In the genomic region with DNA sequence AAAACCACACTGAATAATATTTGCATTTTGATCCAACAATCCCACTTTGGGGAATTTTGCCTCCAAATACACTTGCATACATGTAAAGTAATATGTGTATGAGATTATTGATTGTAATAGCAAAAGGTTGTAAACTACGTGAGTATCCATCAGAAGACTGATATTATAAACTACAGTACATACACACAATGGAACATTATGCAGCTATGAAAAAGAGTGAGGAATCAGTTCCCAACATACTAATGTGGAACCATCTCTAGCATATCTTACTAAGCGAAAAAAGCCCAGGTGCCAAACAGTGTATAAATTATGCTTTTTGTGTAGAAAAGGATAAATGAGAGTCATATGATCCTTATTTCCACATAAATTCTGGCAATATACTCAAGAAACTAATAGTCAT, we compare ENCODE assay signal across 10 cellular contexts. TPM values are rescaled to one million over a fixed set of nuclear protein-coding genes. Genes with fewer than 3 reads are reported as not detected.
DNase-seq lines count a peak whose midpoint lies in the region; ATAC-seq and TF ChIP-seq lines count a peak whose summit lies in the region.
"Had no signal": no experiment of that assay in that cellular context is flagged by ENCODE, and none has a peak within 500 bp of the region (broad histone marks: within the 10 kb centered on the region; RNA-seq: fewer than 3 reads in every experiment).

No MANE protein-coding gene starts in this region.

- ATAC-seq in PC-3 (no peak), GM21381 (IDR thresholded peaks at IDR 0.05; ENCODE audit: unreplicated experiment) (no peak)

- TF ChIP-seq CTCF in DOHH2 (IDR thresholded peaks at IDR 0.05; ENCODE audit: low read depth, low read length, poor library complexity, severe bottlenecking): no peak
- TF ChIP-seq CTCF in PC-3 (conservative IDR thresholded peaks at IDR 0.05; ENCODE audit: low read depth, low read length): no peak
- no peak for TF ChIP-seq CTCF in neural cell (IDR thresholded peaks at IDR 0.05; ENCODE audit: poor library complexity, severe bottlenecking)

- H2AFZ ChIP-seq in PC-3 (ENCODE audit: low read length) (no peak overlapping the region), neural cell (ENCODE audit: low read depth, low read length) (no peak overlapping the region)

- intact Hi-C loops in PC-3 (cut with micrococcal nuclease): no loop called here
- intact Hi-C loops in dendritic cell treated with granulocyte-macrophage colony-stimulating factor and Interleukin-4, amounts not matched to agents 40 ng/mL and 50 ng/mL, for 4 days (cut with micrococcal nuclease): loop anchor here (1.0 to 10.0 kb wide), 2 partner anchors 31 to 619 kb away; no protein-coding TSS in a partner anchor
- intact Hi-C loops in posterior cingulate gyrus (cut with DNase I): loop anchor here (2.0 kb wide), 1 partner anchor 29 kb away; no protein-coding TSS in a partner anchor

- H3K9me3 Mint-ChIP-seq in dendritic cell treated with granulocyte-macrophage colony-stimulating factor and Interleukin-4, amounts not matched to agents 40 ng/mL and 50 ng/mL, for 4 days: no peaks in the 10 kb centered on the region

- H3K4me2 ChIP-seq in DOHH2 (ENCODE audit: low read length): peak overlapping the region; percentile 53
- H3K4me2 ChIP-seq in PC-3 (ENCODE audit: low read length): peak overlapping the region; percentile 72
- H3K4me2 ChIP-seq in neural cell (ENCODE audit: low read length): no peak overlapping the region

- H3K27me3 ChIP-seq in DOHH2 (ENCODE audit: control insufficient read depth, low read length) (no peaks in the 10 kb centered on the region), PC-3 (ENCODE audit: low read length) (no peaks in the 10 kb centered on the region), neural cell (ENCODE audit: insufficient read depth, low read depth, low read length) (no peaks in the 10 kb centered on the region)
- H3K27me3 ChIP-seq: cardiac muscle cell had no signal

- peaks cover 29% of the 10 kb centered on the region for H3K36me3 ChIP-seq in DOHH2 (ENCODE audit: control insufficient read depth, low read length)
- peaks cover 5% of the 10 kb centered on the region; the same call in 1 of the 2 replicates for H3K36me3 ChIP-seq in PC-3 (ENCODE audit: low read depth, low read length)
- H3K36me3 ChIP-seq in neural cell (ENCODE audit: insufficient read depth, low read length): no peaks in the 10 kb centered on the region
- H3K36me3 ChIP-seq: cardiac muscle cell had no signal

- H4K20me1 ChIP-seq in DOHH2 (ENCODE audit: control insufficient read depth, insufficient read depth, low read depth, low read length): no peaks in the 10 kb centered on the region
- no peaks in the 10 kb centered on the region for H4K20me1 ChIP-seq in PC-3 (ENCODE audit: low read length)
- no peaks in the 10 kb centered on the region for H4K20me1 ChIP-seq in neural cell (ENCODE audit: insufficient read depth)

- H3K9me3 ChIP-seq in DOHH2 (ENCODE audit: control insufficient read depth, insufficient read depth, low read length): no peaks in the 10 kb centered on the region
- H3K9me3 ChIP-seq in PC-3 (ENCODE audit: low read length): no peaks in the 10 kb centered on the region
- H3K9me3 ChIP-seq in neural cell (ENCODE audit: low read length): no peaks in the 10 kb centered on the region

- no peaks in the 10 kb centered on the region for H3K27me3 Mint-ChIP-seq in dendritic cell treated with granulocyte-macrophage colony-stimulating factor and Interleukin-4, amounts not matched to agents 40 ng/mL and 50 ng/mL, for 4 days

- H3K79me2 ChIP-seq in DOHH2 (ENCODE audit: control insufficient read depth, low read length) (peaks cover 25% of the 10 kb centered on the region), PC-3 (ENCODE audit: low read length) (peaks cover 9% of the 10 kb centered on the region), neural cell (replicated peaks; ENCODE audit: insufficient read depth, low read length) (no peaks in the 10 kb centered on the region)

- BruUV-seq in PC-3 (replicated peaks; lab: Mats Ljungman, UMichigan): no TSS peak

- POLR2A ChIA-PET in PC-3 (lab: Charles Lee; ENCODE audit: unreplicated experiment): no interaction called here

- no peak for TF ChIP-seq EP300 in neural cell (conservative IDR thresholded peaks at IDR 0.05; ENCODE audit: poor library complexity, severe bottlenecking)

- H3K4me1 Mint-ChIP-seq in dendritic cell treated with granulocyte-macrophage colony-stimulating factor and Interleukin-4, amounts not matched to agents 40 ng/mL and 50 ng/mL, for 4 days (ENCODE audit: low read depth): no peaks in the 10 kb centered on the region

- H3K27ac ChIP-seq in DOHH2 (ENCODE audit: low read depth, low read length) (no peak overlapping the region), PC-3 (ENCODE audit: low read length) (no peak overlapping the region), neural cell (ENCODE audit: low read length) (no peak overlapping the region)

- H3F3A ChIP-seq in DOHH2 (ENCODE audit: control insufficient read depth, insufficient read depth) (peaks cover 12% of the 10 kb centered on the region; the same call in 1 of the 2 replicates), PC-3 (ENCODE audit: low read length, unreplicated experiment) (no peaks in the 10 kb centered on the region), neural cell (ENCODE audit: insufficient read depth, low read length, poor library complexity, severe bottlenecking) (no peaks in the 10 kb centered on the region)

- H3K36me3 Mint-ChIP-seq in dendritic cell treated with granulocyte-macrophage colony-stimulating factor and Interleukin-4, amounts not matched to agents 40 ng/mL and 50 ng/mL, for 4 days (ENCODE audit: low read depth): peaks cover 33% of the 10 kb centered on the region

- H3K9ac ChIP-seq in PC-3 (ENCODE audit: low read length) (peak overlapping the region; percentile 74; the same call in 1 of the 2 replicates), neural cell (ENCODE audit: low read length) (no peak overlapping the region)

- H3K4me3 ChIP-seq in DOHH2 (ENCODE audit: low read length) (peak overlapping the region; percentile 77), PC-3 (ENCODE audit: low read length) (peak overlapping the region; percentile 65; the same call in 1 of the 2 replicates), neural cell (ENCODE audit: low read length) (peak overlapping the region; percentile 62)

- no peaks in the 10 kb centered on the region for H3K9me2 ChIP-seq in DOHH2 (replicated peaks; ENCODE audit: control insufficient read depth, low read length)
- H3K9me2 ChIP-seq in PC-3 (replicated peaks; ENCODE audit: low read length): no peaks in the 10 kb centered on the region
- no peaks in the 10 kb centered on the region for H3K9me2 ChIP-seq in neural cell (ENCODE audit: insufficient read depth, low read length)

- H3K4me3 Mint-ChIP-seq in dendritic cell treated with granulocyte-macrophage colony-stimulating factor and Interleukin-4, amounts not matched to agents 40 ng/mL and 50 ng/mL, for 4 days: no peak overlapping the region

- H3K4me1 ChIP-seq in DOHH2 (ENCODE audit: control insufficient read depth, low read length) (peaks cover 9% of the 10 kb centered on the region), PC-3 (ENCODE audit: insufficient read depth, low read length) (peaks cover 6% of the 10 kb centered on the region)

- no peak for TF ChIP-seq RAD21 in neural cell (conservative IDR thresholded peaks at IDR 0.05)

- CTCF ChIA-PET in PC-3 (lab: Charles Lee): no interaction called here

- DNase-seq in PC-3 (no peak), kidney glomerular epithelial cell (lab: John Stamatoyannopoulos, UW) (no peak), posterior cingulate gyrus (no peak), NCI-H128 (lab: John Stamatoyannopoulos, UW; ENCODE audit: unreplicated experiment) (no peak)
- DNase-seq: NCI-H510A treated with DMSO at 0.1 percent for 48 hours had no signal

- peak overlapping the region; percentile 88 for H3K27ac Mint-ChIP-seq in dendritic cell treated with granulocyte-macrophage colony-stimulating factor and Interleukin-4, amounts not matched to agents 40 ng/mL and 50 ng/mL, for 4 days

TF ChIP-seq in neural cell, 6 proteins besides CTCF, POLR2A, EP300 and RAD21:
- TF ChIP-seq POLR2AphosphoS5 (IDR thresholded peaks at IDR 0.05) (no peak), TAF1 (IDR thresholded peaks at IDR 0.05; ENCODE audit: low read depth) (no peak), MXI1 (conservative IDR thresholded peaks at IDR 0.05; ENCODE audit: poor library complexity, severe bottlenecking) (no peak), SMC3 (conservative IDR thresholded peaks at IDR 0.05; ENCODE audit: poor library complexity) (no peak), EZH2 (IDR thresholded peaks at IDR 0.05; ENCODE audit: borderline replicate concordance, insufficient read depth, low read length, poor library complexity, severe bottlenecking) (no peak)
- TF ChIP-seq, protein P1, sequence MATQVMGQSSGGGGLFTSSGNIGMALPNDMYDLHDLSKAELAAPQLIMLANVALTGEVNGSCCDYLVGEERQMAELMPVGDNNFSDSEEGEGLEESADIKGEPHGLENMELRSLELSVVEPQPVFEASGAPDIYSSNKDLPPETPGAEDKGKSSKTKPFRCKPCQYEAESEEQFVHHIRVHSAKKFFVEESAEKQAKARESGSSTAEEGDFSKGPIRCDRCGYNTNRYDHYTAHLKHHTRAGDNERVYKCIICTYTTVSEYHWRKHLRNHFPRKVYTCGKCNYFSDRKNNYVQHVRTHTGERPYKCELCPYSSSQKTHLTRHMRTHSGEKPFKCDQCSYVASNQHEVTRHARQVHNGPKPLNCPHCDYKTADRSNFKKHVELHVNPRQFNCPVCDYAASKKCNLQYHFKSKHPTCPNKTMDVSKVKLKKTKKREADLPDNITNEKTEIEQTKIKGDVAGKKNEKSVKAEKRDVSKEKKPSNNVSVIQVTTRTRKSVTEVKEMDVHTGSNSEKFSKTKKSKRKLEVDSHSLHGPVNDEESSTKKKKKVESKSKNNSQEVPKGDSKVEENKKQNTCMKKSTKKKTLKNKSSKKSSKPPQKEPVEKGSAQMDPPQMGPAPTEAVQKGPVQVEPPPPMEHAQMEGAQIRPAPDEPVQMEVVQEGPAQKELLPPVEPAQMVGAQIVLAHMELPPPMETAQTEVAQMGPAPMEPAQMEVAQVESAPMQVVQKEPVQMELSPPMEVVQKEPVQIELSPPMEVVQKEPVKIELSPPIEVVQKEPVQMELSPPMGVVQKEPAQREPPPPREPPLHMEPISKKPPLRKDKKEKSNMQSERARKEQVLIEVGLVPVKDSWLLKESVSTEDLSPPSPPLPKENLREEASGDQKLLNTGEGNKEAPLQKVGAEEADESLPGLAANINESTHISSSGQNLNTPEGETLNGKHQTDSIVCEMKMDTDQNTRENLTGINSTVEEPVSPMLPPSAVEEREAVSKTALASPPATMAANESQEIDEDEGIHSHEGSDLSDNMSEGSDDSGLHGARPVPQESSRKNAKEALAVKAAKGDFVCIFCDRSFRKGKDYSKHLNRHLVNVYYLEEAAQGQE (IDR thresholded peaks at IDR 0.05; ENCODE audit: borderline replicate concordance): no peak

RNA-seq across cellular contexts. Expression of gene C2orf74, which starts 16.0 kb away (rescaled TPM):
- total RNA-seq in PC-3 (2014; rRNA removed): 12.2 and 16.8 TPM in 2 replicates
- polyA plus RNA-seq in neural cell: 17.4 and 27.1 TPM in 2 replicates
- polyA minus RNA-seq in neural cell: 6.3 and 11.6 TPM in 2 replicates
